17 cellular contexts compared by ENCODE assay signal in the genomic region with DNA sequence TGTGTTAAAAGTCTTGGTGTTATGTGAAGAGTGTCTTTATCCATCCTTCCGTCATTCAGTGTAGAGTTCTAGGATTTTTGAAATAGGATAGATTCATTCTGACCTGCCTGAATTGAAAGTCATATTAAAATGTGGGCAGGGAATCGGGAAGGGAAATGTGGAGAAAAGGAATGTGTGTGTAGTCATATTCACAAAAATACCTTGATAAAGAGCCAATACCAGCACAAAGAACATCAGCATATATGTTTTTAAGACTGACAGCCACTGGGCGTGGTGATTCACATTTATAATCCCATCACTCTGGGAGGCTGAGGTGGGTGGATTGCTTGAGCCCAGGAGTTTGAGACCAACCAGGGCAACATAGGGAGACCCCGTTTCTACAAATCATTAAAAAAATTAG.
DNase-seq lines count a peak whose midpoint lies in the region; TF ChIP-seq lines count a peak whose summit lies in the region.
"Had no signal": no experiment of that assay in that cellular context is flagged by ENCODE, and none has a peak within 500 bp of the region (broad histone marks: within the 10 kb centered on the region; RNA-seq: fewer than 3 reads in every experiment).

No MANE protein-coding gene starts in this region.

- in situ Hi-C loops in astrocyte of the spinal cord (cut with HindIII; ENCODE audit: low sequenced_read_pairs) (no loop called here), GM13976 (cut with MboI; ENCODE audit: low sequenced_read_pairs, unreplicated experiment) (no loop called here)

- DNase-seq in EH (ENCODE audit: low read depth) (peak; percentile 67), M059J (ENCODE audit: low read depth) (peak; percentile 55), astrocyte of the spinal cord (ENCODE audit: low read depth, low spot score) (peak; percentile 39), fibroblast of the aortic adventitia (ENCODE audit: low read depth) (peak; percentile 43), islet precursor cell (no peak), HUDEP-2 (lab: John Stamatoyannopoulos, UW; ENCODE audit: unreplicated experiment in 76 of 76) (no peak), GM13976 (ENCODE audit: low spot score) (no peak)
- no peak for DNase-seq in activated CD4-positive, CD25-positive, alpha-beta regulatory T cell treated with anti-CD3 and anti-CD28 coated beads, Interleukin-2, amount 50 U/mL, for 72 hours
- DNase-seq: activated CD4-positive, alpha-beta T cell treated with anti-CD3 and anti-CD28 coated beads, Interleukin-2, amount 50 U/mL, for 1 hour; activated CD8-positive, alpha-beta memory T cell treated with anti-CD3 and anti-CD28 coated beads, Interleukin-2, amount 50 U/mL, for 48 hours; activated effector memory CD4-positive, alpha-beta T cell treated with anti-CD3 and anti-CD28 coated beads, Interleukin-2, amount 50 U/mL, for 16 hours; Karpas-422; lower lobe of right lung; naive B cell; ovary; sigmoid colon; stimulated activated CD4-positive, alpha-beta T cell treated with anti-CD3 and anti-CD28 coated beads, Interleukin-1b, Interleukin-23, amount 100 ng/mL, for 48 hours had no signal

- no peak overlapping the region for H3K4me3 ChIP-seq in astrocyte of the spinal cord (ENCODE audit: low read depth, low read length)
- no peak overlapping the region for H3K4me3 ChIP-seq in fibroblast of the aortic adventitia (ENCODE audit: low read depth, low read length)
- H3K4me3 ChIP-seq: lower lobe of right lung, ovary, sigmoid colon had no signal

- TF ChIP-seq CTCF in astrocyte of the spinal cord (IDR thresholded peaks at IDR 0.05; ENCODE audit: low read depth, low read length) (no peak), fibroblast of the aortic adventitia (IDR thresholded peaks at IDR 0.05; ENCODE audit: insufficient read depth, low read length) (no peak), GM13976 (IDR thresholded peaks at IDR 0.05; ENCODE audit: borderline replicate concordance, control extremely low read depth, extremely low read depth, insufficient read depth, missing control alignments) (no peak)

Comparison
In these comparisons a context has a peak if more than half of its experiments do, and no peak if none do; other contexts are left out.
1. DNase-seq: peak in EH (single experiment), M059J (single experiment), astrocyte of the spinal cord (single experiment) and fibroblast of the aortic adventitia (single experiment); none in islet precursor cell (single experiment), activated CD4-positive, CD25-positive, alpha-beta regulatory T cell treated with anti-CD3 and anti-CD28 coated beads, Interleukin-2, amount 50 U/mL, for 72 hours (single experiment), HUDEP-2 (0 of 76) and GM13976 (single experiment).